Comparison of ENCODE assay signal across 8 cellular contexts in genomic region chr5:141850183-141850768, GRCh38. TPM values are rescaled to one million over a fixed set of nuclear protein-coding genes. Genes with fewer than 3 reads are reported as not detected.
A peak's percentile ranks its signal among the peaks of the same experiment; 100 is the strongest.
DNase-seq lines count a peak whose midpoint lies in the region; ATAC-seq, FAIRE-seq and TF ChIP-seq lines count a peak whose summit lies in the region.

No MANE protein-coding gene starts in this region.

- H3K4me1 ChIP-seq in A673 (ENCODE audit: insufficient read depth, low read length, poor library complexity, severe bottlenecking) = peaks cover 20% of the 10 kb centered on the region
- peaks cover 49% of the 10 kb centered on the region for H3K4me1 ChIP-seq in HUES48 (ENCODE audit: control insufficient read depth, insufficient read depth, low read length)
- H3K4me1 ChIP-seq in lung (ENCODE audit: control insufficient read depth in 2 of 2, insufficient read depth in 2 of 2, low read length in 2 of 2) = peaks cover 0 to 20% of the 10 kb centered on the region in 2 donors

- H3K27me3 ChIP-seq in A673 (replicated peaks; ENCODE audit: insufficient read depth, low read depth, low read length, poor library complexity) (no peaks in the 10 kb centered on the region), HUES48 (ENCODE audit: control insufficient read depth, insufficient read depth, low read length) (no peaks in the 10 kb centered on the region), dorsolateral prefrontal cortex (no peaks in the 10 kb centered on the region), lung (ENCODE audit: control insufficient read depth, insufficient read depth) (no peaks in the 10 kb centered on the region)

- peak; percentile 15 for ATAC-seq in lung (ENCODE audit: insufficient read depth, low FRiP score)
- ATAC-seq in stimulated activated naive CD8-positive, alpha-beta T cell treated with anti-CD3 and anti-CD28 coated beads, Interleukin-15, Interleukin-2, amounts not matched to agents 100 U/mL and 50 U/mL, for 24 hours = peak; percentile 7

- DNase-seq in A673 (ENCODE audit: low spot score) = peak; percentile 63
- DNase-seq in GM18507 (ENCODE audit: extremely low spot score, insufficient read length, low read depth) = peak; percentile 45
- peak in 1 of 10 donors; percentile 44 for DNase-seq in dorsolateral prefrontal cortex
- DNase-seq in lung (ENCODE audit: low spot score) = peak; percentile 46
- peak; percentile 50 for DNase-seq in stimulated activated naive CD8-positive, alpha-beta T cell treated with anti-CD3 and anti-CD28 coated beads, Interleukin-15, Interleukin-2, amounts not matched to agents 100 U/mL and 50 U/mL, for 24 hours
- DNase-seq in retina = no peak

- CTCF ChIA-PET in A673 (lab: Charles Lee) = no interaction called here

- POLR2A ChIA-PET in A673 (lab: Charles Lee; ENCODE audit: low non-redundant PET) = interaction anchor here (0.7 kb wide), 1 partner anchor 230 kb away, joined by 7 read pairs; no protein-coding TSS in a partner anchor

- H3K27ac ChIP-seq in A673 (ENCODE audit: low read depth, low read length, poor library complexity, severe bottlenecking) = peak overlapping the region; percentile 91
- peak overlapping the region; percentile 100 for H3K27ac ChIP-seq in HUES48 (ENCODE audit: low read depth, low read length)
- H3K27ac ChIP-seq in VCaP = peak overlapping the region; percentile 100
- H3K27ac ChIP-seq in dorsolateral prefrontal cortex = peak overlapping the region; percentile 90 to 100 (median 99)
- peak overlapping the region; percentile 86 to 99 for H3K27ac ChIP-seq in lung (ENCODE audit: low read depth in 1 of 2, low read length in 1 of 2)

- H3K9me3 ChIP-seq in A673 (ENCODE audit: low read depth, low read length, poor library complexity, severe bottlenecking) = no peaks in the 10 kb centered on the region
- H3K9me3 ChIP-seq in HUES48 (ENCODE audit: control insufficient read depth, insufficient read depth, low read length) = no peaks in the 10 kb centered on the region
- no peaks in the 10 kb centered on the region for H3K9me3 ChIP-seq in lung (ENCODE audit: control insufficient read depth in 2 of 2, insufficient read depth in 1 of 2, low read length in 1 of 2)

- TF ChIP-seq CTCF in A673 (conservative IDR thresholded peaks at IDR 0.05; ENCODE audit: low read depth, low read length) (no peak), VCaP (conservative IDR thresholded peaks at IDR 0.05) (no peak), dorsolateral prefrontal cortex (IDR thresholded peaks at IDR 0.05 in 54 of 56, conservative IDR thresholded peaks at IDR 0.05 in 2 of 56; ENCODE audit: low read depth in 1 of 56, partially characterized antibody in 56 of 56) (no peak), lung (IDR thresholded peaks at IDR 0.05; ENCODE audit: control extremely low read depth, extremely low read depth) (no peak)

- peak overlapping the region; percentile 90 for H3K9ac ChIP-seq in HUES48 (ENCODE audit: low read depth, low read length)

- no TSS peak for BruUV-seq in A673 (replicated peaks; lab: Mats Ljungman, UMichigan)

- H3K36me3 ChIP-seq in A673 (ENCODE audit: insufficient read depth, low read length, poor library complexity, severe bottlenecking) (no peaks in the 10 kb centered on the region), HUES48 (ENCODE audit: control insufficient read depth, insufficient read depth, low read length) (peaks cover 12% of the 10 kb centered on the region), lung (ENCODE audit: control insufficient read depth in 2 of 2, insufficient read depth in 2 of 2, low read length in 2 of 2) (peaks cover 0 to 11% of the 10 kb centered on the region in 2 donors)

- 0 to 1% methylated on average over 28 to 38 of the region's 38 CpGs for WGBS in lung, 2 donors

- no peak for FAIRE-seq in GM18507 (lab: Jason Lieb, UNC)

- intact Hi-C loops in A673 (cut with micrococcal nuclease; ENCODE audit: unreplicated experiment) (no loop called here), dorsolateral prefrontal cortex (cut with DNase I) (no loop called here)

- peak overlapping the region; percentile 75 for H3K4me3 ChIP-seq in A673 (ENCODE audit: low read depth, low read length, poor library complexity, severe bottlenecking)
- H3K4me3 ChIP-seq in HUES48 (ENCODE audit: low read depth, low read length) = peak overlapping the region; percentile 96
- peak overlapping the region; percentile 46 to 93 (median 77) for H3K4me3 ChIP-seq in dorsolateral prefrontal cortex
- peak overlapping the region; percentile 61 for H3K4me3 ChIP-seq in lung

RNA-seq across cellular contexts. Expression of gene PCDH1, which starts 27.9 kb away (rescaled TPM):
- total RNA-seq in A673 (2021) = 0.45 and 0.61 TPM in 2 replicates
- total RNA-seq in dorsolateral prefrontal cortex = 100 to 1,000 TPM in 12 of 120 experiments, 10 to 100 TPM in 108; 37.8 to 132 (median 87.1) TPM
- 10 to 100 TPM; 43.6 to 70.2 TPM for total RNA-seq in lung
- polyA plus RNA-seq in lung = 10 to 100 TPM; 18.2 to 45.1 TPM

Comparison
In these comparisons a context has a peak if more than half of its experiments do, and no peak if none do; other contexts are left out.
1. RNA of gene PCDH1, which starts 27.9 kb away (total RNA-seq): 37.8 to 132 TPM in dorsolateral prefrontal cortex and 43.6 to 70.2 TPM in lung; 0.45 to 0.61 TPM in A673; every median in the first group is over 10 times any median in the second.
2. Peak in every context shown above with its lines, with median percentiles within 50 percentile points of each other: H3K27ac ChIP-seq and H3K4me3 ChIP-seq.